In the genomic region with DNA sequence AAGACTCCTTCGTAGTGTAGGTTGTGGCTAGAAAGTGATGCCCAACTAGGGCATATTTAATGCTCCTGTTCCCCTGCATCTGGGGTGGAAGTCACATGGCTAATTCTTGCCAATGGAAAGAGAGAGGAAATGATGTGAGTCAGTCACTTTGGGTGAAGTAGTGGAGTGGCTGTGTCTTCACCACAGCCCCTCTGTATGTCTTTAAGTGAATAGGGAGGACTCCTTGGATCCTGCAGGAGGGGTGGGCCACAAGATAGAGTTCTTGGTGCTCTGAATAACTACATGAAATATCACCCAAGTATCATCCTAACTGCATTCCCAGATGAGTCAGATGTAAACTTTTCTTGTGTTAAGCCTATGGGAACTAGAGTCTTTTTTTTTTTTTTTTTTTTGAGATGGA, we compare ENCODE assay signal across 29 cellular contexts. TPM values are rescaled to one million over a fixed set of nuclear protein-coding genes. Genes with fewer than 3 reads are reported as not detected.
A peak's percentile ranks its signal among the peaks of the same experiment; 100 is the strongest.
DNase-seq lines count a peak whose midpoint lies in the region; ATAC-seq, FAIRE-seq and TF ChIP-seq lines count a peak whose summit lies in the region.
"Had no signal": no experiment of that assay in that cellular context is flagged by ENCODE, and none has a peak within 500 bp of the region (broad histone marks: within the 10 kb centered on the region; RNA-seq: fewer than 3 reads in every experiment).

No MANE protein-coding gene starts in this region.

- ATAC-seq in activated naive CD8-positive, alpha-beta T cell treated with anti-CD3 and anti-CD28 coated beads, Interleukin-2, amount 50 U/mL, for 24 hours: peak; percentile 57
- ATAC-seq in HG03354 (IDR thresholded peaks at IDR 0.05; ENCODE audit: poor library complexity, severe bottlenecking, unreplicated experiment): no peak
- ATAC-seq: esophagus mucosa; gastroesophageal sphincter; naive thymus-derived CD4-positive, alpha-beta T cell had no signal

- 90% methylated on average over 1 of the region's 1 CpG; no CpG with 5 or more reads in 1 of the 2 experiments for WGBS in H1 (ENCODE audit: extremely low coverage in 1 of 2, insufficient coverage in 1 of 2, insufficient read length in 1 of 2, insufficient replicate concordance in 2 of 2, low coverage in 1 of 2, low lambda C conversion rate in 2 of 2, missing lambda C conversion rate in 1 of 2), 2 experiments

- no peaks in the 10 kb centered on the region for H3K9me3 ChIP-seq in H1 (ENCODE audit: insufficient read depth in 2 of 2, low read depth in 1 of 2, low read length in 1 of 2)
- H3K9me3 ChIP-seq: BE2C, breast epithelium, colonic mucosa, gastroesophageal sphincter, left ventricle myocardium inferior had no signal

- no peak overlapping the region for H3K4me2 ChIP-seq in H1 (ENCODE audit: insufficient read depth in 1 of 2, low read depth in 2 of 2, low read length in 2 of 2)

- DNase-seq in activated naive CD8-positive, alpha-beta T cell treated with anti-CD3 and anti-CD28 coated beads, Interleukin-2, amount 50 U/mL, for 24 hours: no peak
- no peak for DNase-seq in activated naive CD8-positive, alpha-beta T cell treated with anti-CD3 and anti-CD28 coated beads for 36 hours
- DNase-seq in NCI-H226 (peak; percentile 57), H1 (ENCODE audit: low read depth in 1 of 2, low spot score in 2 of 2) (no peak), RCC 7860 (ENCODE audit: low spot score) (no peak), NCI-H1417 treated with DMSO at 0.1 percent for 48 hours (lab: John Stamatoyannopoulos, UW) (no peak), T-helper 1 cell (no peak)
- DNase-seq: activated CD4-positive, alpha-beta T cell treated with anti-CD3 and anti-CD28 coated beads, Interleukin-2, amount 50 U/mL, for 4 hours; activated CD4-positive, CD25-positive, alpha-beta regulatory T cell; activated effector memory CD4-positive, alpha-beta T cell treated with anti-CD3 and anti-CD28 coated beads, Interleukin-2, amount 50 U/mL, for 16 hours; BE2C; colonic mucosa; DMS53; effector memory CD4-positive, alpha-beta T cell; hypothalamus; left ventricle myocardium inferior; MG63; naive thymus-derived CD4-positive, alpha-beta T cell; NCI-H146; NCI-H526; occipital lobe; T-helper 9 cell had no signal

- H3K14ac ChIP-seq in H1 (ENCODE audit: insufficient read length): no peak overlapping the region

- H3K36me3 Mint-ChIP-seq in activated naive CD8-positive, alpha-beta T cell treated with anti-CD3 and anti-CD28 coated beads, Interleukin-2, amount 50 U/mL, for 24 hours (ENCODE audit: low read depth): no peaks in the 10 kb centered on the region
- H3K36me3 Mint-ChIP-seq in activated naive CD8-positive, alpha-beta T cell treated with anti-CD3 and anti-CD28 coated beads for 36 hours: no peaks in the 10 kb centered on the region
- H3K36me3 Mint-ChIP-seq: type B pancreatic cell had no signal

- TF ChIP-seq EP300 in H1 (IDR thresholded peaks at IDR 0.05; ENCODE audit: borderline replicate concordance in 1 of 2, low read depth in 2 of 2, low read length in 2 of 2): no peak

- CTCF ChIA-PET in H1 (lab: Charles Lee; ENCODE audit: partially characterized antibody): interaction anchor here (1.0 kb wide), 1 partner anchor 122 kb away, joined by 3 read pairs; no protein-coding TSS in a partner anchor

- H4K20me1 ChIP-seq in H1 (replicated peaks in 1 of 2; ENCODE audit: control insufficient read depth in 1 of 2, insufficient read depth in 2 of 2, low read length in 2 of 2): no peaks in the 10 kb centered on the region

- H2BK15ac ChIP-seq in H1 (ENCODE audit: low read length): no peak overlapping the region

- H3K9ac ChIP-seq in H1 (replicated peaks in 1 of 4; ENCODE audit: extremely low read depth in 1 of 4, low read depth in 3 of 4, low read length in 3 of 4): no peak overlapping the region

- H4K8ac ChIP-seq in H1 (ENCODE audit: extremely low read depth, insufficient read depth, low read length): no peak overlapping the region

- H3K56ac ChIP-seq in H1 (replicated peaks; ENCODE audit: insufficient read length, low read depth, low read length): no peak overlapping the region

- no peaks in the 10 kb centered on the region for H3K4me1 ChIP-seq in H1 (replicated peaks in 1 of 4; ENCODE audit: control insufficient read depth in 3 of 4, insufficient read depth in 4 of 4, low read length in 3 of 4)
- H3K4me1 ChIP-seq: BE2C, breast epithelium, colonic mucosa, gastroesophageal sphincter, left ventricle myocardium inferior had no signal

- H3K79me2 ChIP-seq in H1 (ENCODE audit: control insufficient read depth in 1 of 2, insufficient read depth in 2 of 2, low read length in 2 of 2): no peaks in the 10 kb centered on the region

- H2BK20ac ChIP-seq in H1 (ENCODE audit: low read length): no peak overlapping the region

- no peak overlapping the region for H2BK12ac ChIP-seq in H1 (ENCODE audit: low read depth, low read length)

- H3K27me3 Mint-ChIP-seq in activated naive CD8-positive, alpha-beta T cell treated with anti-CD3 and anti-CD28 coated beads, Interleukin-2, amount 50 U/mL, for 24 hours: peaks cover 3% of the 10 kb centered on the region
- peaks cover 2% of the 10 kb centered on the region for H3K27me3 Mint-ChIP-seq in activated naive CD8-positive, alpha-beta T cell treated with anti-CD3 and anti-CD28 coated beads for 36 hours
- H3K27me3 Mint-ChIP-seq: type B pancreatic cell had no signal

- H2AK5ac ChIP-seq in H1 (ENCODE audit: low read depth, low read length): no peak overlapping the region

- no peak overlapping the region for H3K27ac ChIP-seq in H1 (ENCODE audit: low read depth, low read length)
- H3K27ac ChIP-seq: breast epithelium, colonic mucosa, gastroesophageal sphincter, left ventricle myocardium inferior, skin epidermis had no signal

- no peak overlapping the region for H3K23ac ChIP-seq in H1 (ENCODE audit: insufficient read length)

- H2AFZ ChIP-seq in H1 (ENCODE audit: low read length): 0 out of 2 replicates have a peak overlapping the region, but pooled peaks have one; percentile 16

- H3K27ac Mint-ChIP-seq in activated naive CD8-positive, alpha-beta T cell treated with anti-CD3 and anti-CD28 coated beads, Interleukin-2, amount 50 U/mL, for 24 hours: no peak overlapping the region
- no peak overlapping the region for H3K27ac Mint-ChIP-seq in activated naive CD8-positive, alpha-beta T cell treated with anti-CD3 and anti-CD28 coated beads for 36 hours
- H3K27ac Mint-ChIP-seq: naive thymus-derived CD4-positive, alpha-beta T cell; type B pancreatic cell had no signal

- H3K18ac ChIP-seq in H1 (ENCODE audit: extremely low read depth, low read length): no peak overlapping the region

- POLR2A ChIA-PET in H1 (lab: Charles Lee; ENCODE audit: partially characterized antibody): interaction anchor here (0.7 kb wide), 1 partner anchor 447 kb away, joined by 3 read pairs; no protein-coding TSS in a partner anchor

- no peaks in the 10 kb centered on the region for H3K23me2 ChIP-seq in H1 (ENCODE audit: low read depth, low read length)

- H3K4me1 Mint-ChIP-seq in activated naive CD8-positive, alpha-beta T cell treated with anti-CD3 and anti-CD28 coated beads, Interleukin-2, amount 50 U/mL, for 24 hours: peaks cover 1% of the 10 kb centered on the region
- peaks cover 2% of the 10 kb centered on the region for H3K4me1 Mint-ChIP-seq in activated naive CD8-positive, alpha-beta T cell treated with anti-CD3 and anti-CD28 coated beads for 36 hours

- no peak for FAIRE-seq in H1 (lab: Jason Lieb, UNC)
- FAIRE-seq in RCC 7860 (lab: Jason Lieb, UNC): no peak
- FAIRE-seq: A204.1 had no signal

- no peak for TF ChIP-seq RAD21 in H1 (IDR thresholded peaks at IDR 0.05 in 1 of 2, conservative IDR thresholded peaks at IDR 0.05 in 1 of 2; ENCODE audit: low read depth in 2 of 2, low read length in 2 of 2)

- TF ChIP-seq POLR2A in H1 (IDR thresholded peaks at IDR 0.05; ENCODE audit: control extremely low read depth in 1 of 2, low read depth in 2 of 2, low read length in 2 of 2): no peak

- no peak overlapping the region for H2BK120ac ChIP-seq in H1 (replicated peaks; ENCODE audit: low read depth, low read length)

- TF ChIP-seq CTCF in H1 (IDR thresholded peaks at IDR 0.05; ENCODE audit: control extremely low read depth in 1 of 3, insufficient read depth in 1 of 3, low read depth in 1 of 3, low read length in 3 of 3): no peak

- H3K79me1 ChIP-seq in H1 (ENCODE audit: low read depth, low read length): no peaks in the 10 kb centered on the region

- no peak overlapping the region for H2BK5ac ChIP-seq in H1 (ENCODE audit: low read depth, low read length)

- H4K5ac ChIP-seq in H1 (ENCODE audit: insufficient read length, low read depth, low read length): no peak overlapping the region

- H4K91ac ChIP-seq in H1 (replicated peaks; ENCODE audit: insufficient read length, low read length): no peak overlapping the region

- no peaks in the 10 kb centered on the region for H3K9me3 Mint-ChIP-seq in activated naive CD8-positive, alpha-beta T cell treated with anti-CD3 and anti-CD28 coated beads, Interleukin-2, amount 50 U/mL, for 24 hours
- no peaks in the 10 kb centered on the region for H3K9me3 Mint-ChIP-seq in activated naive CD8-positive, alpha-beta T cell treated with anti-CD3 and anti-CD28 coated beads for 36 hours

- no peaks in the 10 kb centered on the region for H3K27me3 ChIP-seq in H1 (replicated peaks in 1 of 4; ENCODE audit: control insufficient read depth in 3 of 4, extremely low read depth in 1 of 4, insufficient read depth in 3 of 4, low read length in 3 of 4)
- H3K27me3 ChIP-seq: BE2C, breast epithelium, colonic mucosa, gastroesophageal sphincter, MG63 had no signal

- H3K4me3 Mint-ChIP-seq in activated naive CD8-positive, alpha-beta T cell treated with anti-CD3 and anti-CD28 coated beads, Interleukin-2, amount 50 U/mL, for 24 hours: no peak overlapping the region
- no peak overlapping the region for H3K4me3 Mint-ChIP-seq in activated naive CD8-positive, alpha-beta T cell treated with anti-CD3 and anti-CD28 coated beads for 36 hours
- H3K4me3 Mint-ChIP-seq: naive thymus-derived CD4-positive, alpha-beta T cell; type B pancreatic cell had no signal

- no peak overlapping the region for H3K4me3 ChIP-seq in H1 (ENCODE audit: extremely low read depth in 1 of 4, insufficient read depth in 2 of 4, low read depth in 3 of 4, low read length in 4 of 4)
- H3K4me3 ChIP-seq: breast epithelium, colonic mucosa, gastroesophageal sphincter, left ventricle myocardium inferior, MG63, skin epidermis had no signal

- no peak overlapping the region for H3K4ac ChIP-seq in H1 (replicated peaks; ENCODE audit: insufficient read length, low read depth, low read length)

- no peaks in the 10 kb centered on the region for H3K36me3 ChIP-seq in H1 (ENCODE audit: control insufficient read depth in 2 of 4, insufficient read depth in 4 of 4, low read length in 3 of 4)
- H3K36me3 ChIP-seq: BE2C, breast epithelium, colonic mucosa, gastroesophageal sphincter, left ventricle myocardium inferior, MG63 had no signal

RNA-seq across cellular contexts. Expression of gene MB21D2, which starts 17.8 kb away (rescaled TPM):
- 1 to 10 TPM; 6.4 to 6.6 TPM for total RNA-seq in activated naive CD8-positive, alpha-beta T cell treated with anti-CD3 and anti-CD28 coated beads for 36 hours
- total RNA-seq in H1 (2021; fragmentation: NEBNext Ultra II Directional; extraction: Animal tissue kit (Norgen Biotek cat#: 25700)): 20.7 and 21.0 TPM in 2 replicates
- polyA plus RNA-seq in H1 (2011; rRNA removed): 10.0 and 10.1 TPM in 2 replicates
- polyA plus RNA-seq in H1 (2011; cell fraction: cytosol; rRNA removed): 8.7 TPM
- polyA plus RNA-seq in H1 (2011; cell fraction: nucleus; rRNA removed): 9.1 TPM
- polyA plus RNA-seq in H1 (2012, experiment 1 of 2): 6.9 to 12.6 TPM (median 8.7 TPM) in 4 replicates
- 3.4 TPM for polyA plus RNA-seq in H1 (2012, experiment 2 of 2)
- polyA plus RNA-seq in H1 (2013, experiment 1 of 2): 12.0 TPM
- polyA plus RNA-seq in H1 (2013, experiment 2 of 2): 12.6 TPM
- 23.3 and 27.7 TPM in 2 replicates for polyA minus RNA-seq in H1 (2011; rRNA and poly(A)+ RNA removed)
- 9.5 TPM for polyA minus RNA-seq in H1 (2011; cell fraction: cytosol; rRNA and poly(A)+ RNA removed)
- polyA minus RNA-seq in H1 (2011; cell fraction: nucleus; rRNA and poly(A)+ RNA removed): 17.0 TPM
